8 cellular contexts compared by ENCODE assay signal in genomic region chr20:48610996-48611395, GRCh38.
"Had no signal": no experiment of that assay in that cellular context is flagged by ENCODE, and none has a peak within 500 bp of the region (broad histone marks: within the 10 kb centered on the region; RNA-seq: fewer than 3 reads in every experiment).

No MANE protein-coding gene starts in this region.

- H3K4me2 ChIP-seq: GM23338 had no signal

- H3K9me3 Mint-ChIP-seq: GM23338, H9, HFFc6 had no signal

- DNase-seq: H9, HFFc6, IMR-90, KBM-7 had no signal

- H3K4me3 ChIP-seq: GM23338 had no signal

- H3K27ac Mint-ChIP-seq: GM23338, H9, HFFc6 had no signal

- H2AFZ ChIP-seq: GM23338 had no signal

- H3K4me3 Mint-ChIP-seq: GM23338, H9, HFFc6 had no signal

- FAIRE-seq: H1, H54 had no signal

- ATAC-seq: GM23338, HCT116 had no signal
